Comparison of ENCODE assay signal across 26 cellular contexts in the genomic region with DNA sequence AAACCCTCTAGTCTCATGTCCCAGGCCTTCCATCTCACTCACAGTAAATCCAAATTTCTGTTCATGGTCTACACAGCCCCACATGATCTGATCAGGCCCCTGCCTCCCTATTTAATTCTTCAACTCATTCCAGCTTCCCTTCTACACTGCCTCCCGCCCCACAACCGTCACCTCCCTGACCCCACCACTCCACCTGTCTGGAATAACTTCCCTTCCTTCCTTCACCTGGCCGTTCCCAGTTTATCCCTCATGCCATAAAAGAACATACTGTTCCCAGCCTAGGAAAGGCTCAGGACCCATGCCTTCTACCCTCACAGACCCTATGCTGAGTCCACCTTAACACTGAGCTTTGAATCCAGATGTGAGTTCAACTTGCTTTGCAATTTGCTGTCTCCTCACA.
"Had no signal": no experiment of that assay in that cellular context is flagged by ENCODE, and none has a peak within 500 bp of the region (broad histone marks: within the 10 kb centered on the region; RNA-seq: fewer than 3 reads in every experiment).

No MANE protein-coding gene starts in this region.

- H3K4me3 Mint-ChIP-seq: immature natural killer cell; mesothelial cell of epicardium; naive thymus-derived CD4-positive, alpha-beta T cell; natural killer cell treated with Interleukin-12 subunit alpha and Interleukin-12 subunit beta and Interleukin-15 and Interleukin-18, amount 100 ng/mL, for 72 hours; stimulated activated memory B cell treated with anti-CD40 and anti-IgM and Interleukin-4, amounts not matched to agents 10 μg/mL and 1 μg/mL and 100 μg/mL, for 72 hours; stimulated activated naive CD8-positive, alpha-beta T cell treated with anti-CD3 and anti-CD28 coated beads, Interleukin-15, amount 100 ng/mL, for 72 hours; type B pancreatic cell had no signal

- H3K36me3 Mint-ChIP-seq: immature natural killer cell; mesothelial cell of epicardium; naive thymus-derived CD4-positive, alpha-beta T cell; natural killer cell treated with Interleukin-12 subunit alpha and Interleukin-12 subunit beta and Interleukin-15 and Interleukin-18, amount 100 ng/mL, for 72 hours; stimulated activated memory B cell treated with anti-CD40 and anti-IgM and Interleukin-4, amounts not matched to agents 10 μg/mL and 1 μg/mL and 100 μg/mL, for 72 hours; type B pancreatic cell had no signal

- H3K9me3 Mint-ChIP-seq: immature natural killer cell; naive thymus-derived CD4-positive, alpha-beta T cell; natural killer cell treated with Interleukin-12 subunit alpha and Interleukin-12 subunit beta and Interleukin-15 and Interleukin-18, amount 100 ng/mL, for 72 hours; stimulated activated memory B cell treated with anti-CD40 and anti-IgM and Interleukin-4, amounts not matched to agents 10 μg/mL and 1 μg/mL and 100 μg/mL, for 72 hours; stimulated activated naive CD8-positive, alpha-beta T cell treated with anti-CD3 and anti-CD28 coated beads, Interleukin-15, amount 100 ng/mL, for 72 hours had no signal

- H3K4me1 ChIP-seq: left ventricle myocardium inferior, right atrium auricular region, right lobe of liver, tibial nerve, uterus had no signal

- DNase-seq: hippocampal formation; immature natural killer cell; kidney; left ventricle myocardium inferior; mesendoderm; naive thymus-derived CD4-positive, alpha-beta T cell; ovary; right lobe of liver; stimulated activated CD4-positive, alpha-beta T cell treated with anti-CD3 and anti-CD28 coated beads, Interleukin-1b, Interleukin-23, amount 100 ng/mL, for 48 hours; stimulated activated CD4-positive, alpha-beta T cell treated with anti-CD3 and anti-CD28 coated beads, Interleukin-2, amount 100 ng/mL, for 48 hours; stimulated activated CD4-positive, alpha-beta T cell treated with anti-CD3 and anti-CD28 coated beads, Interleukin-4, amount 100 ng/mL, for 4 hours; stimulated activated CD8-positive, alpha-beta memory T cell treated with anti-CD3 and anti-CD28 coated beads, Interleukin-4, amount 100 ng/mL, for 48 hours; stimulated activated naive CD4-positive, alpha-beta T cell treated with Interleukin-2 at 50 U/mL for 16 hours; stimulated activated naive CD8-positive, alpha-beta T cell treated with anti-CD3 and anti-CD28 coated beads, Interleukin-15, amount 100 ng/mL, for 72 hours; substantia nigra; uterus had no signal

- H3K27me3 ChIP-seq: ovary, right atrium auricular region, right lobe of liver, tibial nerve, uterus had no signal

- H3K36me3 ChIP-seq: left ventricle myocardium inferior, ovary, right atrium auricular region, right lobe of liver, tibial nerve, uterus had no signal

- H3K27ac ChIP-seq: left ventricle myocardium inferior, ovary, right atrium auricular region, right lobe of liver, tibial nerve, uterus had no signal

- ATAC-seq: naive thymus-derived CD4-positive, alpha-beta T cell; natural killer cell treated with Interleukin-12 subunit alpha and Interleukin-12 subunit beta and Interleukin-15 and Interleukin-18, amount 100 ng/mL, for 72 hours; right lobe of liver; stimulated activated memory B cell treated with anti-CD40 and anti-IgM and Interleukin-4, amounts not matched to agents 10 μg/mL and 1 μg/mL and 100 μg/mL, for 72 hours; stimulated activated naive CD8-positive, alpha-beta T cell treated with anti-CD3 and anti-CD28 coated beads, Interleukin-15, amount 100 ng/mL, for 72 hours had no signal

- H3K27me3 Mint-ChIP-seq: stimulated activated memory B cell treated with anti-CD40 and anti-IgM and Interleukin-4, amounts not matched to agents 10 μg/mL and 1 μg/mL and 100 μg/mL, for 72 hours had no signal

- H3K27ac Mint-ChIP-seq: immature natural killer cell; mesothelial cell of epicardium; natural killer cell treated with Interleukin-12 subunit alpha and Interleukin-12 subunit beta and Interleukin-15 and Interleukin-18, amount 100 ng/mL, for 72 hours; progenitor cell of endocrine pancreas; stimulated activated memory B cell treated with anti-CD40 and anti-IgM and Interleukin-4, amounts not matched to agents 10 μg/mL and 1 μg/mL and 100 μg/mL, for 72 hours; stimulated activated naive CD8-positive, alpha-beta T cell treated with anti-CD3 and anti-CD28 coated beads, Interleukin-15, amount 100 ng/mL, for 72 hours; type B pancreatic cell had no signal

- H3K9me3 ChIP-seq: left ventricle myocardium inferior, ovary, right atrium auricular region, right lobe of liver, tibial nerve, uterus had no signal

- H3K4me1 Mint-ChIP-seq: immature natural killer cell; mesothelial cell of epicardium; stimulated activated memory B cell treated with anti-CD40 and anti-IgM and Interleukin-4, amounts not matched to agents 10 μg/mL and 1 μg/mL and 100 μg/mL, for 72 hours; stimulated activated naive CD8-positive, alpha-beta T cell treated with anti-CD3 and anti-CD28 coated beads, Interleukin-15, amount 100 ng/mL, for 72 hours had no signal

- H3K4me3 ChIP-seq: left ventricle myocardium inferior, lung, ovary, right atrium auricular region, right lobe of liver, smooth muscle cell, tibial nerve, uterus had no signal

- H3K4me2 ChIP-seq: smooth muscle cell had no signal

- FAIRE-seq: islet of Langerhans, kidney had no signal
